Comparison of ENCODE assay signal across 1 cellular context in the genomic region with DNA sequence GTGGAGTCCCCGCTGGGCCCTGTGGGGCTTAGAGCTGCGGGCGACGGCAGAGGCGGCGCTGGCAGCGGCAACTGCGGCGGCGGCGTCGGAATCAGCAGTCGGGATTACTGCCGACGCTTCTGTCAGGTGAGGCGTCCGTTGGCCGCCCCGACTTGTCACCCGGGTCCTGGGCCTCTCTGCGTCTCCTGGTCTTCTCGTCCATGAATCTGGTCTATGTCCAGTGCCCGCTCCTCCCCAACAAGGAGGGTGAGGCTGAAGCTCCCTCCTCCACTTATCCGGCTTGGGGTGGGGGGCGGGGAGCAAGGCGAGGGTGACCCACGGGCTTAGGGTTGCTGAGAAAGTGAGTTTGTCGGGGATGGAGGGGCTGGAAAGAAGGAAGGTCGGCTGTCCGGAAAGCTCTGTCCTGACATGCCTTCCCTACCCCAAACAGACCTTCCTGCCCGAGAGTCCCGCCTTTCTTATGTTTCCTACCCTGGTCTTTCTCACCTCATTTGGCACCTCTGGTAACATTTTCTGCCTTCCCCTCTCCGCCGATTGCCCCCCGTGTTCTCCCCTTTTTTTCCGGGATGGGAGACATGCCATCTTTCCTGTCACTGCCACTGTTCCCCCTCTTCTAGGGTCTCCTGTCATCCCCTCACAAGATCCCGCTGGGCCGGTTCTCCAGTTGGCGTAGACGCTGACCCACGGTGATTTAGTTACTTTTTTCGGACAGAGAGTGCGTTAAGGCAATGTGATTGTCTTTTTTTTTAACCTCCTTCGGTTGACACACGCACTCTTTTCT.
TF ChIP-seq lines count a peak whose summit lies in the region.

No MANE protein-coding gene starts in this region.

TF ChIP-seq in HepG2, 621 proteins besides CTCF, POLR2A, EP300 and RAD21 (continued from another document and continues in another):
- TF ChIP-seq, protein P1, sequence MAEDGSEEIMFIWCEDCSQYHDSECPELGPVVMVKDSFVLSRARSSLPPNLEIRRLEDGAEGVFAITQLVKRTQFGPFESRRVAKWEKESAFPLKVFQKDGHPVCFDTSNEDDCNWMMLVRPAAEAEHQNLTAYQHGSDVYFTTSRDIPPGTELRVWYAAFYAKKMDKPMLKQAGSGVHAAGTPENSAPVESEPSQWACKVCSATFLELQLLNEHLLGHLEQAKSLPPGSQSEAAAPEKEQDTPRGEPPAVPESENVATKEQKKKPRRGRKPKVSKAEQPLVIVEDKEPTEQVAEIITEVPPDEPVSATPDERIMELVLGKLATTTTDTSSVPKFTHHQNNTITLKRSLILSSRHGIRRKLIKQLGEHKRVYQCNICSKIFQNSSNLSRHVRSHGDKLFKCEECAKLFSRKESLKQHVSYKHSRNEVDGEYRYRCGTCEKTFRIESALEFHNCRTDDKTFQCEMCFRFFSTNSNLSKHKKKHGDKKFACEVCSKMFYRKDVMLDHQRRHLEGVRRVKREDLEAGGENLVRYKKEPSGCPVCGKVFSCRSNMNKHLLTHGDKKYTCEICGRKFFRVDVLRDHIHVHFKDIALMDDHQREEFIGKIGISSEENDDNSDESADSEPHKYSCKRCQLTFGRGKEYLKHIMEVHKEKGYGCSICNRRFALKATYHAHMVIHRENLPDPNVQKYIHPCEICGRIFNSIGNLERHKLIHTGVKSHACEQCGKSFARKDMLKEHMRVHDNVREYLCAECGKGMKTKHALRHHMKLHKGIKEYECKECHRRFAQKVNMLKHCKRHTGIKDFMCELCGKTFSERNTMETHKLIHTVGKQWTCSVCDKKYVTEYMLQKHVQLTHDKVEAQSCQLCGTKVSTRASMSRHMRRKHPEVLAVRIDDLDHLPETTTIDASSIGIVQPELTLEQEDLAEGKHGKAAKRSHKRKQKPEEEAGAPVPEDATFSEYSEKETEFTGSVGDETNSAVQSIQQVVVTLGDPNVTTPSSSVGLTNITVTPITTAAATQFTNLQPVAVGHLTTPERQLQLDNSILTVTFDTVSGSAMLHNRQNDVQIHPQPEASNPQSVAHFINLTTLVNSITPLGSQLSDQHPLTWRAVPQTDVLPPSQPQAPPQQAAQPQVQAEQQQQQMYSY (CRISPR knock-in tag; IDR thresholded peaks at IDR 0.05), result no peak
- peak; percentile 24; the same call in 1 of the 2 replicates for TF ChIP-seq ZNF292 (CRISPR knock-in tag; IDR thresholded peaks at IDR 0.05; ENCODE audit: borderline replicate concordance, low read depth)
- TF ChIP-seq, protein P2, sequence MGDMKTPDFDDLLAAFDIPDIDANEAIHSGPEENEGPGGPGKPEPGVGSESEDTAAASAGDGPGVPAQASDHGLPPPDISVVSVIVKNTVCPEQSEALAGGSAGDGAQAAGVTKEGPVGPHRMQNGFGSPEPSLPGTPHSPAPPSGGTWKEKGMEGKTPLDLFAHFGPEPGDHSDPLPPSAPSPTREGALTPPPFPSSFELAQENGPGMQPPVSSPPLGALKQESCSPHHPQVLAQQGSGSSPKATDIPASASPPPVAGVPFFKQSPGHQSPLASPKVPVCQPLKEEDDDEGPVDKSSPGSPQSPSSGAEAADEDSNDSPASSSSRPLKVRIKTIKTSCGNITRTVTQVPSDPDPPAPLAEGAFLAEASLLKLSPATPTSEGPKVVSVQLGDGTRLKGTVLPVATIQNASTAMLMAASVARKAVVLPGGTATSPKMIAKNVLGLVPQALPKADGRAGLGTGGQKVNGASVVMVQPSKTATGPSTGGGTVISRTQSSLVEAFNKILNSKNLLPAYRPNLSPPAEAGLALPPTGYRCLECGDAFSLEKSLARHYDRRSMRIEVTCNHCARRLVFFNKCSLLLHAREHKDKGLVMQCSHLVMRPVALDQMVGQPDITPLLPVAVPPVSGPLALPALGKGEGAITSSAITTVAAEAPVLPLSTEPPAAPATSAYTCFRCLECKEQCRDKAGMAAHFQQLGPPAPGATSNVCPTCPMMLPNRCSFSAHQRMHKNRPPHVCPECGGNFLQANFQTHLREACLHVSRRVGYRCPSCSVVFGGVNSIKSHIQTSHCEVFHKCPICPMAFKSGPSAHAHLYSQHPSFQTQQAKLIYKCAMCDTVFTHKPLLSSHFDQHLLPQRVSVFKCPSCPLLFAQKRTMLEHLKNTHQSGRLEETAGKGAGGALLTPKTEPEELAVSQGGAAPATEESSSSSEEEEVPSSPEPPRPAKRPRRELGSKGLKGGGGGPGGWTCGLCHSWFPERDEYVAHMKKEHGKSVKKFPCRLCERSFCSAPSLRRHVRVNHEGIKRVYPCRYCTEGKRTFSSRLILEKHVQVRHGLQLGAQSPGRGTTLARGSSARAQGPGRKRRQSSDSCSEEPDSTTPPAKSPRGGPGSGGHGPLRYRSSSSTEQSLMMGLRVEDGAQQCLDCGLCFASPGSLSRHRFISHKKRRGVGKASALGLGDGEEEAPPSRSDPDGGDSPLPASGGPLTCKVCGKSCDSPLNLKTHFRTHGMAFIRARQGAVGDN (CRISPR knock-in tag; IDR thresholded peaks at IDR 0.05), result peak; percentile 5; the same call in 1 of the 2 replicates
- no peak for TF ChIP-seq JUN (CRISPR knock-in tag; IDR thresholded peaks at IDR 0.05)
- 0 out of 2 replicates have a peak, but pooled peaks have one; percentile 21 for TF ChIP-seq MEIS2 (CRISPR knock-in tag; IDR thresholded peaks at IDR 0.05)
- peak; percentile 53; the same call in 1 of the 2 replicates for TF ChIP-seq ZNF709 (CRISPR knock-in tag; IDR thresholded peaks at IDR 0.05)
- TF ChIP-seq ZBTB42 (CRISPR knock-in tag; IDR thresholded peaks at IDR 0.05), result no peak
- TF ChIP-seq U2AF1 (optimal IDR thresholded peaks at IDR 0.05; ENCODE audit: low read depth, low read length), result no peak
- TF ChIP-seq, protein P3, sequence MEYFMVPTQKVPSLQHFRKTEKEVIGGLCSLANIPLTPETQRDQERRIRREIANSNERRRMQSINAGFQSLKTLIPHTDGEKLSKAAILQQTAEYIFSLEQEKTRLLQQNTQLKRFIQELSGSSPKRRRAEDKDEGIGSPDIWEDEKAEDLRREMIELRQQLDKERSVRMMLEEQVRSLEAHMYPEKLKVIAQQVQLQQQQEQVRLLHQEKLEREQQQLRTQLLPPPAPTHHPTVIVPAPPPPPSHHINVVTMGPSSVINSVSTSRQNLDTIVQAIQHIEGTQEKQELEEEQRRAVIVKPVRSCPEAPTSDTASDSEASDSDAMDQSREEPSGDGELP (IDR thresholded peaks at IDR 0.05; ENCODE audit: borderline replicate concordance, low read depth), result no peak; the same call in 1 of the 2 replicates
- TF ChIP-seq ZSCAN29 (CRISPR knock-in tag; conservative IDR thresholded peaks at IDR 0.05), result peak; percentile 84
- TF ChIP-seq ZNF263 (CRISPR knock-in tag; IDR thresholded peaks at IDR 0.05), result no peak
- TF ChIP-seq NCOA1 (CRISPR knock-in tag; IDR thresholded peaks at IDR 0.05), result no peak
- TF ChIP-seq, protein P4, sequence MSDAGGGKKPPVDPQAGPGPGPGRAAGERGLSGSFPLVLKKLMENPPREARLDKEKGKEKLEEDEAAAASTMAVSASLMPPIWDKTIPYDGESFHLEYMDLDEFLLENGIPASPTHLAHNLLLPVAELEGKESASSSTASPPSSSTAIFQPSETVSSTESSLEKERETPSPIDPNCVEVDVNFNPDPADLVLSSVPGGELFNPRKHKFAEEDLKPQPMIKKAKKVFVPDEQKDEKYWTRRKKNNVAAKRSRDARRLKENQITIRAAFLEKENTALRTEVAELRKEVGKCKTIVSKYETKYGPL (CRISPR knock-in tag; IDR thresholded peaks at IDR 0.05), result no peak
- no peak for TF ChIP-seq ZNF850 (CRISPR knock-in tag; conservative IDR thresholded peaks at IDR 0.05)
- no peak for TF ChIP-seq ZNF367 (CRISPR knock-in tag; IDR thresholded peaks at IDR 0.05; ENCODE audit: borderline replicate concordance)
- TF ChIP-seq SIX4 (CRISPR knock-in tag; IDR thresholded peaks at IDR 0.05), result no peak
- no peak for TF ChIP-seq ZNF496 (CRISPR knock-in tag; IDR thresholded peaks at IDR 0.05; ENCODE audit: insufficient replicate concordance)
- no peak for TF ChIP-seq JUND (CRISPR knock-in tag; IDR thresholded peaks at IDR 0.05)
- no peak for TF ChIP-seq ZNF431 (CRISPR knock-in tag; IDR thresholded peaks at IDR 0.05; ENCODE audit: borderline replicate concordance, low read depth)
- TF ChIP-seq, protein P5, sequence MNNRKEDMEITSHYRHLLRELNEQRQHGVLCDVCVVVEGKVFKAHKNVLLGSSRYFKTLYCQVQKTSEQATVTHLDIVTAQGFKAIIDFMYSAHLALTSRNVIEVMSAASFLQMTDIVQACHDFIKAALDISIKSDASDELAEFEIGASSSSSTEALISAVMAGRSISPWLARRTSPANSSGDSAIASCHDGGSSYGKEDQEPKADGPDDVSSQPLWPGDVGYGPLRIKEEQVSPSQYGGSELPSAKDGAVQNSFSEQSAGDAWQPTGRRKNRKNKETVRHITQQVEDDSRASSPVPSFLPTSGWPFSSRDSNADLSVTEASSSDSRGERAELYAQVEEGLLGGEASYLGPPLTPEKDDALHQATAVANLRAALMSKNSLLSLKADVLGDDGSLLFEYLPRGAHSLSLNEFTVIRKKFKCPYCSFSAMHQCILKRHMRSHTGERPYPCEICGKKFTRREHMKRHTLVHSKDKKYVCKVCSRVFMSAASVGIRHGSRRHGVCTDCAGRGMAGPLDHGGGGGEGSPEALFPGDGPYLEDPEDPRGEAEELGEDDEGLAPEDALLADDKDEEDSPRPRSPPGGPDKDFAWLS (CRISPR knock-in tag; IDR thresholded peaks at IDR 0.05; ENCODE audit: borderline replicate concordance), result no peak
- TF ChIP-seq SP5 (CRISPR knock-in tag; IDR thresholded peaks at IDR 0.05; ENCODE audit: borderline replicate concordance, low read depth), result no peak; the same call in 1 of the 2 replicates
- TF ChIP-seq SETDB1 (CRISPR knock-in tag; IDR thresholded peaks at IDR 0.05; ENCODE audit: borderline replicate concordance), result no peak
- TF ChIP-seq, protein P6, sequence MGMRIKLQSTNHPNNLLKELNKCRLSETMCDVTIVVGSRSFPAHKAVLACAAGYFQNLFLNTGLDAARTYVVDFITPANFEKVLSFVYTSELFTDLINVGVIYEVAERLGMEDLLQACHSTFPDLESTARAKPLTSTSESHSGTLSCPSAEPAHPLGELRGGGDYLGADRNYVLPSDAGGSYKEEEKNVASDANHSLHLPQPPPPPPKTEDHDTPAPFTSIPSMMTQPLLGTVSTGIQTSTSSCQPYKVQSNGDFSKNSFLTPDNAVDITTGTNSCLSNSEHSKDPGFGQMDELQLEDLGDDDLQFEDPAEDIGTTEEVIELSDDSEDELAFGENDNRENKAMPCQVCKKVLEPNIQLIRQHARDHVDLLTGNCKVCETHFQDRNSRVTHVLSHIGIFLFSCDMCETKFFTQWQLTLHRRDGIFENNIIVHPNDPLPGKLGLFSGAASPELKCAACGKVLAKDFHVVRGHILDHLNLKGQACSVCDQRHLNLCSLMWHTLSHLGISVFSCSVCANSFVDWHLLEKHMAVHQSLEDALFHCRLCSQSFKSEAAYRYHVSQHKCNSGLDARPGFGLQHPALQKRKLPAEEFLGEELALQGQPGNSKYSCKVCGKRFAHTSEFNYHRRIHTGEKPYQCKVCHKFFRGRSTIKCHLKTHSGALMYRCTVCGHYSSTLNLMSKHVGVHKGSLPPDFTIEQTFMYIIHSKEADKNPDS (CRISPR knock-in tag; IDR thresholded peaks at IDR 0.05), result no peak
- 0 out of 2 replicates have a peak, but pooled peaks have one; percentile 34 for TF ChIP-seq ZSCAN20 (CRISPR knock-in tag; IDR thresholded peaks at IDR 0.05; ENCODE audit: borderline replicate concordance)
- TF ChIP-seq ZNF274 (CRISPR knock-in tag; IDR thresholded peaks at IDR 0.05), result no peak
- TF ChIP-seq FOXP1 (IDR thresholded peaks at IDR 0.05), result no peak
- no peak for TF ChIP-seq FOXP1 (CRISPR knock-in tag; IDR thresholded peaks at IDR 0.05)
- TF ChIP-seq RCOR2 (CRISPR knock-in tag; IDR thresholded peaks at IDR 0.05), result no peak
- peak; percentile 49; the same call in 1 of the 2 replicates for TF ChIP-seq ZNF598 (CRISPR knock-in tag; IDR thresholded peaks at IDR 0.05; ENCODE audit: borderline replicate concordance)
- no peak for TF ChIP-seq ZNF564 (CRISPR knock-in tag; IDR thresholded peaks at IDR 0.05)
- no peak for TF ChIP-seq TAF1 (CRISPR knock-in tag; IDR thresholded peaks at IDR 0.05)
- TF ChIP-seq ZNF143 (CRISPR knock-in tag; IDR thresholded peaks at IDR 0.05), result no peak
- no peak; the same call in 1 of the 2 replicates for TF ChIP-seq SAFB2 (CRISPR knock-in tag; IDR thresholded peaks at IDR 0.05; ENCODE audit: borderline replicate concordance, low read depth)
- TF ChIP-seq, protein P7, sequence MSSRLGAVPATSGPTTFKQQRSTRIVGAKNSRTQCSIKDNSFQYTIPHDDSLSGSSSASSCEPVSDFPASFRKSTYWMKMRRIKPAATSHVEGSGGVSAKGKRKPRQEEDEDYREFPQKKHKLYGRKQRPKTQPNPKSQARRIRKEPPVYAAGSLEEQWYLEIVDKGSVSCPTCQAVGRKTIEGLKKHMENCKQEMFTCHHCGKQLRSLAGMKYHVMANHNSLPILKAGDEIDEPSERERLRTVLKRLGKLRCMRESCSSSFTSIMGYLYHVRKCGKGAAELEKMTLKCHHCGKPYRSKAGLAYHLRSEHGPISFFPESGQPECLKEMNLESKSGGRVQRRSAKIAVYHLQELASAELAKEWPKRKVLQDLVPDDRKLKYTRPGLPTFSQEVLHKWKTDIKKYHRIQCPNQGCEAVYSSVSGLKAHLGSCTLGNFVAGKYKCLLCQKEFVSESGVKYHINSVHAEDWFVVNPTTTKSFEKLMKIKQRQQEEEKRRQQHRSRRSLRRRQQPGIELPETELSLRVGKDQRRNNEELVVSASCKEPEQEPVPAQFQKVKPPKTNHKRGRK (CRISPR knock-in tag; IDR thresholded peaks at IDR 0.05), result no peak
- TF ChIP-seq ZNF124 (CRISPR knock-in tag; IDR thresholded peaks at IDR 0.05), result peak; percentile 20; the same call in 1 of the 2 replicates
- no peak for TF ChIP-seq GATA4 (IDR thresholded peaks at IDR 0.05; ENCODE audit: borderline replicate concordance, low read depth)
- no peak for TF ChIP-seq PHB2 (IDR thresholded peaks at IDR 0.05; ENCODE audit: partially characterized antibody)
- TF ChIP-seq, protein P8, sequence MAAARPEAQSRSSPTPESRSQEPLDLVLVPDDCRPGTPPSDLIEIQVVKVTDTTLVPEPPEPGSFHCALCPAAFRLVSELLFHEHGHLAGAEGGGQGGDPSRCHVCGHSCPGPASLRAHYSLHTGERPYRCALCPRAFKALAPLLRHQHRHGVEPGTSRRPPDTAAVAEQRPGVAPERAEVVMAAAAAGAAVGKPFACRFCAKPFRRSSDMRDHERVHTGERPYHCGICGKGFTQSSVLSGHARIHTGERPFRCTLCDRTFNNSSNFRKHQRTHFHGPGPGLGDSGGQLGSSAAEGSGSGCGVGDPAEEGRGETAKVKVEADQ (CRISPR knock-in tag; IDR thresholded peaks at IDR 0.05; ENCODE audit: borderline replicate concordance), result 0 out of 2 replicates have a peak, but pooled peaks have one; percentile 22
- no peak for TF ChIP-seq PHF21A (CRISPR knock-in tag; IDR thresholded peaks at IDR 0.05)
- TF ChIP-seq, protein P9, sequence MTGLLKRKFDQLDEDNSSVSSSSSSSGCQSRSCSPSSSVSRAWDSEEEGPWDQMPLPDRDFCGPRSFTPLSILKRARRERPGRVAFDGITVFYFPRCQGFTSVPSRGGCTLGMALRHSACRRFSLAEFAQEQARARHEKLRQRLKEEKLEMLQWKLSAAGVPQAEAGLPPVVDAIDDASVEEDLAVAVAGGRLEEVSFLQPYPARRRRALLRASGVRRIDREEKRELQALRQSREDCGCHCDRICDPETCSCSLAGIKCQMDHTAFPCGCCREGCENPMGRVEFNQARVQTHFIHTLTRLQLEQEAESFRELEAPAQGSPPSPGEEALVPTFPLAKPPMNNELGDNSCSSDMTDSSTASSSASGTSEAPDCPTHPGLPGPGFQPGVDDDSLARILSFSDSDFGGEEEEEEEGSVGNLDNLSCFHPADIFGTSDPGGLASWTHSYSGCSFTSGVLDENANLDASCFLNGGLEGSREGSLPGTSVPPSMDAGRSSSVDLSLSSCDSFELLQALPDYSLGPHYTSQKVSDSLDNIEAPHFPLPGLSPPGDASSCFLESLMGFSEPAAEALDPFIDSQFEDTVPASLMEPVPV (CRISPR knock-in tag; IDR thresholded peaks at IDR 0.05), result no peak
